ENCODE assay signal across 22 cellular contexts in the genomic region with DNA sequence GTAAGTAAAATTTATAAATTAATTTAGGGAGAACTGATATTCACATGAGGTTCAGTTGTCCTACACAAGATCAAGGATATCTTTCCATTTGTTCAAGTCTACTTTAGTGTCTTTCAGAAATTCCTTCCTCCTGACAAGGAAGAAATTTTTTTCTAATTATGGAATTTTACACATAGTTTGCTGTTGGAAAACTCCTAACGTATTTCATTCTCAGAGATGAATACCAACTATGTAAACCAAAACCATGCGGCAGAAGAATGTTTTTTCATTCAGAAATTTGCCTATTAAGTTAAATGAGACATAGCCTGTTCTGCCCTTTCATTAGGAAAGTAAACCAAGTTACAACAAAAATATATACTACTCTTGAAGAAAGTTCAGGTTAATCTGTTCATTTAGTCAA.
"Had no signal": no experiment of that assay in that cellular context is flagged by ENCODE, and none has a peak within 500 bp of the region (broad histone marks: within the 10 kb centered on the region; RNA-seq: fewer than 3 reads in every experiment).

No MANE protein-coding gene starts in this region.

- H3K4me3 ChIP-seq: esophagus muscularis mucosa, lung, ovary, psoas muscle, sigmoid colon, skin epidermis, thoracic aorta, tibial nerve, upper lobe of left lung had no signal

- H3K27ac ChIP-seq: epithelial cell of prostate, esophagus muscularis mucosa, ovary, psoas muscle, sigmoid colon, skin epidermis, thoracic aorta, tibial nerve, upper lobe of left lung had no signal

- H3K4me1 ChIP-seq: esophagus muscularis mucosa, psoas muscle, sigmoid colon, tibial nerve, upper lobe of left lung had no signal

- DNase-seq: cortex of kidney; effector CD8-positive, alpha-beta T cell; endodermal cell; hypothalamus; immature natural killer cell; natural killer cell; occipital lobe; ovary; posterior cingulate gyrus; psoas muscle; right cardiac atrium; sigmoid colon; stimulated activated CD4-positive, alpha-beta T cell treated with anti-CD3 and anti-CD28 coated beads, Interleukin-15, amount 100 ng/mL, for 24 hours; stimulated activated CD4-positive, alpha-beta T cell treated with anti-CD3 and anti-CD28 coated beads, Interleukin-2, amount 100 ng/mL, for 48 hours; stimulated activated naive B cell treated with anti-CD40 and anti-IgM and Interleukin-4, amounts not matched to agents 10 μg/mL and 1 μg/mL and 100 μg/mL, for 72 hours; upper lobe of left lung had no signal

- ATAC-seq: natural killer cell; psoas muscle; right cardiac atrium; stimulated activated naive B cell treated with anti-CD40 and anti-IgM and Interleukin-4, amounts not matched to agents 10 μg/mL and 1 μg/mL and 100 μg/mL, for 72 hours had no signal

- H3K9me3 ChIP-seq: ovary had no signal

- H3K27me3 ChIP-seq: esophagus muscularis mucosa, ovary, upper lobe of left lung had no signal

- H3K36me3 ChIP-seq: esophagus muscularis mucosa, ovary, sigmoid colon, thoracic aorta, tibial nerve, upper lobe of left lung had no signal
